Comparison of ENCODE assay signal across 5 cellular contexts in the genomic region with DNA sequence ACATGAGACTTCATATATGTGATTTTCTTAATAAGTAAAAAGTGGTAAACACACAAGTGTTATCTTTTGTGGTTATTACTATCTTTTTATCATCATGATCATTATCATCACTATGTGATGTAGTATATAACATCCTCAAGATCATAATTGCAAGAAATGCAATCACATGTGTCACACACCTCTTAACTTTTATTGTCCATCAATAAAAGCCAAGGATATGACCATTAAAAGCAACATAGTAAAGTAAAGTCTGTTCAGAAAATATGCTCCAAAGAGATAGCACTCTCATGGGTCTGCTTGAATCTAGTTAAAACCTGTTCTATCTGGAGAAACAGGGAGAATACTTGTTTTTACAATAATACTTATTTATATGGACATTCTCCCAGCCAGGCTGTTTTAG.
"Had no signal": no experiment of that assay in that cellular context is flagged by ENCODE, and none has a peak within 500 bp of the region (broad histone marks: within the 10 kb centered on the region; RNA-seq: fewer than 3 reads in every experiment).

No MANE protein-coding gene starts in this region.

- H3K4me3 ChIP-seq: K562 had no signal

- H3K27ac ChIP-seq: HL-60 had no signal

- ATAC-seq: HepG2, K562 had no signal

- DNase-seq: IMR-90, KBM-7 had no signal
